Comparison of ENCODE assay signal across 16 cellular contexts in genomic region chr12:100123316-100124095, GRCh38. TPM values are rescaled to one million over a fixed set of nuclear protein-coding genes. Genes with fewer than 3 reads are reported as not detected.
DNase-seq lines count a peak whose midpoint lies in the region; ATAC-seq and TF ChIP-seq lines count a peak whose summit lies in the region.
"Had no signal": no experiment of that assay in that cellular context is flagged by ENCODE, and none has a peak within 500 bp of the region (broad histone marks: within the 10 kb centered on the region; RNA-seq: fewer than 3 reads in every experiment).

No MANE protein-coding gene starts in this region.

- no peak overlapping the region for H2BK20ac ChIP-seq in IMR-90 (ENCODE audit: low read depth, low read length)

- DNase-seq in BE2C = peak; percentile 18
- no peak for DNase-seq in IMR-90
- peak; percentile 63 for DNase-seq in fibroblast of gingiva (ENCODE audit: low read depth)
- no peak for DNase-seq in activated CD8-positive, alpha-beta memory T cell treated with anti-CD3 and anti-CD28 coated beads for 24 hours
- no peak for DNase-seq in NCI-H82 treated with DMSO at 0.1 percent for 48 hours (lab: John Stamatoyannopoulos, UW; ENCODE audit: unreplicated experiment)
- no peak for DNase-seq in SIG-M5 treated with dmso at 0.1 percent for 504 hours (lab: John Stamatoyannopoulos, UW; ENCODE audit: unreplicated experiment)
- DNase-seq: MM.1S, NCI-H1048, NCI-H146, NCI-H2029, NCI-H2227 treated with DMSO at 0.1 percent for 48 hours, NCI-H510A, SIG-M5 had no signal

- H3K14ac ChIP-seq in IMR-90 (replicated peaks; ENCODE audit: low read depth, low read length) = no peak overlapping the region

- dilution Hi-C loops in IMR-90 (cut with HindIII; ENCODE audit: low sequenced_read_pairs, unreplicated experiment) = no loop called here

- TF ChIP-seq POLR2A in IMR-90 (IDR thresholded peaks at IDR 0.05; ENCODE audit: low read depth, low read length) = no peak

- H3K4me1 ChIP-seq in BE2C (peaks cover 4% of the 10 kb centered on the region; the same call in 1 of the 2 replicates), IMR-90 (ENCODE audit: control insufficient read depth, insufficient read depth, low read length) (peaks cover 13% of the 10 kb centered on the region), thymus (ENCODE audit: control insufficient read depth, insufficient read depth, low read length) (peaks cover 7% of the 10 kb centered on the region)

- TF ChIP-seq CTCF in BE2C (IDR thresholded peaks at IDR 0.05; ENCODE audit: low read depth, low read length) (no peak), IMR-90 (conservative IDR thresholded peaks at IDR 0.05; ENCODE audit: low read depth, low read length) (no peak)

- BruUV-seq in IMR-90 (replicated peaks; lab: Mats Ljungman, UMichigan) = no TSS peak

- no peak overlapping the region for H3K23ac ChIP-seq in IMR-90 (ENCODE audit: low read depth, low read length)

- peak; percentile 30 for ATAC-seq in IMR-90 (ENCODE audit: low read depth)
- ATAC-seq: K562, Panc1 had no signal

- H3K27me3 ChIP-seq in BE2C = no peaks in the 10 kb centered on the region
- H3K27me3 ChIP-seq in IMR-90 (ENCODE audit: control insufficient read depth, insufficient read depth, low read length) = no peaks in the 10 kb centered on the region
- no peaks in the 10 kb centered on the region for H3K27me3 ChIP-seq in thymus (ENCODE audit: control insufficient read depth, insufficient read depth)

- CTCF ChIA-PET in IMR-90 (lab: Yijun Ruan, JAX) = interaction anchor here (1.0 kb wide), 1 partner anchor 15 kb away, joined by 3 read pairs; no protein-coding TSS in a partner anchor

- H3K18ac ChIP-seq in IMR-90 (ENCODE audit: low read depth, low read length) = peak overlapping the region; percentile 27; the same call in 1 of the 2 replicates

- 100% methylated on average over 1 of the region's 8 CpGs; no CpG with 5 or more reads in 1 of the 2 experiments for WGBS in IMR-90 (ENCODE audit: extremely low coverage in 2 of 2, insufficient read length in 1 of 2), 2 experiments
- WGBS in thymus = 97% methylated on average over 8 of the region's 8 CpGs

- peak overlapping the region; percentile 44 for H3K4me2 ChIP-seq in IMR-90 (ENCODE audit: low read depth, low read length)

- peaks cover 18% of the 10 kb centered on the region for H4K20me1 ChIP-seq in IMR-90 (ENCODE audit: insufficient read depth, low read length)

- H4K91ac ChIP-seq in IMR-90 (ENCODE audit: insufficient read depth, low read depth, low read length) = no peak overlapping the region

- no peak overlapping the region for H3K4ac ChIP-seq in IMR-90 (ENCODE audit: low read depth, low read length)

- in situ Hi-C loops in IMR-90 (cut with MboI; ENCODE audit: low sequenced_read_pairs) = no loop called here

- H2BK15ac ChIP-seq in IMR-90 (ENCODE audit: low read depth, low read length) = no peak overlapping the region

- no peak overlapping the region for H2BK5ac ChIP-seq in IMR-90 (ENCODE audit: low read depth, low read length, poor library complexity, severe bottlenecking)

- H4K8ac ChIP-seq in IMR-90 (ENCODE audit: low read depth in 2 of 2, low read length in 2 of 2) = no peak overlapping the region

- H3K56ac ChIP-seq in IMR-90 (ENCODE audit: extremely low read depth, insufficient read depth, low read length) = no peak overlapping the region

- H3K9me1 ChIP-seq in IMR-90 (ENCODE audit: insufficient read depth, low read length) = peaks cover 16% of the 10 kb centered on the region

- intact Hi-C loops in IMR-90 (cut with micrococcal nuclease) = no loop called here

- H3K9me3 ChIP-seq in BE2C = no peaks in the 10 kb centered on the region
- no peaks in the 10 kb centered on the region for H3K9me3 ChIP-seq in IMR-90 (ENCODE audit: control insufficient read depth, insufficient read depth, low read length)
- H3K9me3 ChIP-seq in thymus (ENCODE audit: control insufficient read depth) = no peaks in the 10 kb centered on the region

- peaks cover 24 to 46% of the 10 kb centered on the region in 2 experiments; a peak in 3 of 4 replicates for H3K79me1 ChIP-seq in IMR-90 (ENCODE audit: low read depth in 1 of 2, low read length in 2 of 2)

- TF ChIP-seq RAD21 in IMR-90 (IDR thresholded peaks at IDR 0.05; ENCODE audit: low read length) = no peak

- no peak overlapping the region for H2BK120ac ChIP-seq in IMR-90 (ENCODE audit: low read depth, low read length)

- H3K4me3 ChIP-seq in BE2C (ENCODE audit: low read depth, low read length) (no peak overlapping the region), IMR-90 (ENCODE audit: insufficient read depth, low read depth, low read length) (no peak overlapping the region), thymus (ENCODE audit: low read length) (no peak overlapping the region)
- H3K4me3 ChIP-seq: K562 had no signal

- 0 out of 2 replicates have a peak overlapping the region, but pooled peaks have one; percentile 9 for H4K5ac ChIP-seq in IMR-90 (ENCODE audit: low read depth, low read length)

- no peaks in the 10 kb centered on the region for H3K36me3 ChIP-seq in BE2C
- no peaks in the 10 kb centered on the region for H3K36me3 ChIP-seq in IMR-90 (ENCODE audit: control insufficient read depth, insufficient read depth, low read length)
- H3K36me3 ChIP-seq in thymus (ENCODE audit: control insufficient read depth, insufficient read depth) = no peaks in the 10 kb centered on the region

- H3K27ac ChIP-seq in IMR-90 (ENCODE audit: insufficient read depth, low read length) (peak overlapping the region; percentile 73; the same call in 1 of the 2 replicates), thymus (ENCODE audit: low read depth) (peak overlapping the region; percentile 8)

- H2AK9ac ChIP-seq in IMR-90 (replicated peaks; ENCODE audit: low read depth, low read length, poor library complexity) = no peak overlapping the region

- H2AFZ ChIP-seq in IMR-90 (replicated peaks; ENCODE audit: low read length, poor library complexity) = no peak overlapping the region

- H3K9ac ChIP-seq in IMR-90 (ENCODE audit: low read depth, low read length) = no peak overlapping the region

- peak overlapping the region; percentile 5; the same call in 1 of the 2 replicates for H2AK5ac ChIP-seq in IMR-90 (ENCODE audit: low read depth, low read length)

- POLR2A ChIA-PET in IMR-90 (lab: Charles Lee; ENCODE audit: unreplicated experiment) = no interaction called here

TF ChIP-seq in IMR-90, 13 proteins besides CTCF, POLR2A, EP300 and RAD21:
- TF ChIP-seq NFE2L2 (IDR thresholded peaks at IDR 0.05; ENCODE audit: low read depth, low read length) (no peak), MXI1 (IDR thresholded peaks at IDR 0.05; ENCODE audit: borderline replicate concordance, low read depth, low read length) (no peak), RCOR1 (IDR thresholded peaks at IDR 0.05; ENCODE audit: insufficient replicate concordance, low read length) (no peak), MAZ (IDR thresholded peaks at IDR 0.05; ENCODE audit: borderline replicate concordance, low read depth, low read length) (no peak), CHD1 (IDR thresholded peaks at IDR 0.05; ENCODE audit: low read depth, low read length) (no peak), BHLHE40 (IDR thresholded peaks at IDR 0.05; ENCODE audit: low read depth, low read length) (no peak), ELK1 (IDR thresholded peaks at IDR 0.05; ENCODE audit: borderline replicate concordance, low read depth, low read length) (no peak), CEBPB (IDR thresholded peaks at IDR 0.05; ENCODE audit: low read depth, low read length) (no peak), FOS (IDR thresholded peaks at IDR 0.05; ENCODE audit: low read depth, low read length) (no peak), SMC3 (IDR thresholded peaks at IDR 0.05; ENCODE audit: low read depth, low read length) (no peak), RFX5 (IDR thresholded peaks at IDR 0.05; ENCODE audit: low read depth, low read length) (no peak), MAFK (IDR thresholded peaks at IDR 0.05; ENCODE audit: low read depth, low read length) (no peak), USF2 (IDR thresholded peaks at IDR 0.05; ENCODE audit: low read depth, low read length) (no peak)

RNA-seq across cellular contexts. Expression of gene BLTP3B, which starts 19.2 kb away (rescaled TPM):
- polyA plus RNA-seq in BE2C (2012; ENCODE audit: insufficient read depth, insufficient read length, low read depth) = 4.8 TPM
- total RNA-seq in IMR-90 (2012; rRNA removed) = 38.7 and 44.7 TPM in 2 replicates
- polyA plus RNA-seq in IMR-90 (2012; rRNA removed) = 8.9 and 10.6 TPM in 2 replicates
- 1.4 and 1.6 TPM in 2 replicates for polyA plus RNA-seq in IMR-90 (2012; cell fraction: cytosol; rRNA removed)
- polyA plus RNA-seq in IMR-90 (2012; cell fraction: nucleus; rRNA removed; ENCODE audit: low replicate concordance) = 0.51 and 4.5 TPM in 2 replicates
- polyA plus RNA-seq in thymus = 9.5 TPM

Comparison
In these comparisons a context has a peak if more than half of its experiments do, and no peak if none do; other contexts are left out.
1. DNase-seq: peak in BE2C (single experiment) and fibroblast of gingiva (single experiment); none in IMR-90 (single experiment), activated CD8-positive, alpha-beta memory T cell treated with anti-CD3 and anti-CD28 coated beads for 24 hours (single experiment), NCI-H82 treated with DMSO at 0.1 percent for 48 hours (single experiment) and SIG-M5 treated with dmso at 0.1 percent for 504 hours (single experiment).